In genomic region chr6:31366693-31367470, GRCh38 we compare ENCODE assay signal across 1 cellular context.
A peak's percentile ranks its signal among the peaks of the same experiment; 100 is the strongest.
TF ChIP-seq lines count a peak whose summit lies in the region.

No MANE protein-coding gene starts in this region.

TF ChIP-seq in HepG2, 621 proteins besides CTCF, POLR2A, EP300 and RAD21 (continued from another document and continues in another):
- TF ChIP-seq ATF4 (CRISPR knock-in tag; IDR thresholded peaks at IDR 0.05) (no peak), KMT2A (CRISPR knock-in tag; IDR thresholded peaks at IDR 0.05) (0 out of 2 replicates have a peak, but pooled peaks have one; percentile 33), ZNF788 (CRISPR knock-in tag; IDR thresholded peaks at IDR 0.05; ENCODE audit: borderline replicate concordance) (peak; percentile 73; the same call in 1 of the 2 replicates), ZNF607 (CRISPR knock-in tag; IDR thresholded peaks at IDR 0.05; ENCODE audit: borderline replicate concordance) (no peak), MIXL1 (CRISPR knock-in tag; IDR thresholded peaks at IDR 0.05) (peak; percentile 55; the same call in 1 of the 2 replicates), NFE2L2 (IDR thresholded peaks at IDR 0.05; ENCODE audit: low read length) (peak; percentile 5; the same call in 1 of the 2 replicates), SYNCRIP (IDR thresholded peaks at IDR 0.05; ENCODE audit: insufficient read depth, low read depth, low read length) (no peak), BCL3 (CRISPR knock-in tag; IDR thresholded peaks at IDR 0.05) (no peak), KMT2B (CRISPR knock-in tag; IDR thresholded peaks at IDR 0.05) (0 out of 2 replicates have a peak, but pooled peaks have one; percentile 33), ZNF205 (CRISPR knock-in tag; IDR thresholded peaks at IDR 0.05) (no peak), ZFP36 (IDR thresholded peaks at IDR 0.05; ENCODE audit: borderline replicate concordance, low read depth, low read length, partially characterized antibody) (peak; percentile 52), ZNF687 (CRISPR knock-in tag; IDR thresholded peaks at IDR 0.05) (peak; percentile 62), CEBPG (CRISPR knock-in tag; IDR thresholded peaks at IDR 0.05) (0 out of 2 replicates have a peak, but pooled peaks have one; percentile 11), PBX2 (CRISPR knock-in tag; IDR thresholded peaks at IDR 0.05) (no peak), DRAP1 (CRISPR knock-in tag; IDR thresholded peaks at IDR 0.05) (no peak; the same call in 1 of the 2 replicates), SRSF4 (IDR thresholded peaks at IDR 0.05; ENCODE audit: low read depth, low read length, poor library complexity, severe bottlenecking) (no peak), KLF11 (CRISPR knock-in tag; IDR thresholded peaks at IDR 0.05) (peak; percentile 39; the same call in 1 of the 2 replicates), ADNP (CRISPR knock-in tag; IDR thresholded peaks at IDR 0.05) (no peak), RERE (CRISPR knock-in tag; IDR thresholded peaks at IDR 0.05; ENCODE audit: low read depth) (no peak), ZNF576 (CRISPR knock-in tag; IDR thresholded peaks at IDR 0.05) (no peak), EED (CRISPR knock-in tag; IDR thresholded peaks at IDR 0.05) (no peak), ZNF737 (CRISPR knock-in tag; IDR thresholded peaks at IDR 0.05; ENCODE audit: borderline replicate concordance) (no peak), TFE3 (CRISPR knock-in tag; IDR thresholded peaks at IDR 0.05) (no peak), LCORL (IDR thresholded peaks at IDR 0.05) (no peak), LCORL (CRISPR knock-in tag; IDR thresholded peaks at IDR 0.05) (peak; percentile 73; the same call in 1 of the 2 replicates), ZNF83 (CRISPR knock-in tag; IDR thresholded peaks at IDR 0.05; ENCODE audit: borderline replicate concordance) (no peak), RCOR2 (CRISPR knock-in tag; IDR thresholded peaks at IDR 0.05) (no peak), THRA (CRISPR knock-in tag; IDR thresholded peaks at IDR 0.05; ENCODE audit: borderline replicate concordance) (0 out of 2 replicates have a peak, but pooled peaks have one; percentile 30), ZNF468 (CRISPR knock-in tag; IDR thresholded peaks at IDR 0.05) (no peak), EHMT2 (IDR thresholded peaks at IDR 0.05; ENCODE audit: borderline replicate concordance, low read depth, low read length) (no peak), ARNT2 (CRISPR knock-in tag; IDR thresholded peaks at IDR 0.05; ENCODE audit: low read depth) (no peak), RBM22 (optimal IDR thresholded peaks at IDR 0.05; ENCODE audit: low read length) (no peak), CEBPZ (IDR thresholded peaks at IDR 0.05; ENCODE audit: low read length) (no peak), NCOA1 (CRISPR knock-in tag; IDR thresholded peaks at IDR 0.05) (no peak), FOSL2 (CRISPR knock-in tag; IDR thresholded peaks at IDR 0.05) (peak; percentile 62), RFX5 (IDR thresholded peaks at IDR 0.05; ENCODE audit: low read depth, low read length) (peak; percentile 59; the same call in 1 of the 2 replicates), REXO4 (CRISPR knock-in tag; IDR thresholded peaks at IDR 0.05; ENCODE audit: borderline replicate concordance) (no peak)
